1 cellular context compared by ENCODE assay signal in the genomic region with DNA sequence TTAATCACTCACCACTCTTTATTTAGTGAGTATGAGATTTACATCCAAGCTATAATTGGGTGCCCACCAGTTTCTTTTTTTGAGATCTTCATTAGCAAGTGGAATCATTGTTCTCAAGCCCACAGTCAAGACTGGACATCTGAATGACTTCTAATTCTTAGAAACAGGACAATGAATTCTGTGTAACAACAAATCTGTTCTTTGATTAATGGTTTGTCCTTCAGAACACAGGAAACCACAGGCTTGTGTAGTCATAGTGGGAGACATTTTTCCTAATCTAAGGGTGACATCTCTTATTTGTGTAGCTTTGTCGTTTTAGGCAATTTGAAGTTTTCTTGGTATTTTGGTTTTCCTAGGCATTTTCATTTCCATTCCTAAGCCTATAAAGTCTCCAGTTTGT.
TF ChIP-seq lines count a peak whose summit lies in the region.

No MANE protein-coding gene starts in this region.

TF ChIP-seq in GM12878, 131 proteins besides CTCF, POLR2A, EP300 and RAD21 (continued from another document):
- TF ChIP-seq, protein P1, sequence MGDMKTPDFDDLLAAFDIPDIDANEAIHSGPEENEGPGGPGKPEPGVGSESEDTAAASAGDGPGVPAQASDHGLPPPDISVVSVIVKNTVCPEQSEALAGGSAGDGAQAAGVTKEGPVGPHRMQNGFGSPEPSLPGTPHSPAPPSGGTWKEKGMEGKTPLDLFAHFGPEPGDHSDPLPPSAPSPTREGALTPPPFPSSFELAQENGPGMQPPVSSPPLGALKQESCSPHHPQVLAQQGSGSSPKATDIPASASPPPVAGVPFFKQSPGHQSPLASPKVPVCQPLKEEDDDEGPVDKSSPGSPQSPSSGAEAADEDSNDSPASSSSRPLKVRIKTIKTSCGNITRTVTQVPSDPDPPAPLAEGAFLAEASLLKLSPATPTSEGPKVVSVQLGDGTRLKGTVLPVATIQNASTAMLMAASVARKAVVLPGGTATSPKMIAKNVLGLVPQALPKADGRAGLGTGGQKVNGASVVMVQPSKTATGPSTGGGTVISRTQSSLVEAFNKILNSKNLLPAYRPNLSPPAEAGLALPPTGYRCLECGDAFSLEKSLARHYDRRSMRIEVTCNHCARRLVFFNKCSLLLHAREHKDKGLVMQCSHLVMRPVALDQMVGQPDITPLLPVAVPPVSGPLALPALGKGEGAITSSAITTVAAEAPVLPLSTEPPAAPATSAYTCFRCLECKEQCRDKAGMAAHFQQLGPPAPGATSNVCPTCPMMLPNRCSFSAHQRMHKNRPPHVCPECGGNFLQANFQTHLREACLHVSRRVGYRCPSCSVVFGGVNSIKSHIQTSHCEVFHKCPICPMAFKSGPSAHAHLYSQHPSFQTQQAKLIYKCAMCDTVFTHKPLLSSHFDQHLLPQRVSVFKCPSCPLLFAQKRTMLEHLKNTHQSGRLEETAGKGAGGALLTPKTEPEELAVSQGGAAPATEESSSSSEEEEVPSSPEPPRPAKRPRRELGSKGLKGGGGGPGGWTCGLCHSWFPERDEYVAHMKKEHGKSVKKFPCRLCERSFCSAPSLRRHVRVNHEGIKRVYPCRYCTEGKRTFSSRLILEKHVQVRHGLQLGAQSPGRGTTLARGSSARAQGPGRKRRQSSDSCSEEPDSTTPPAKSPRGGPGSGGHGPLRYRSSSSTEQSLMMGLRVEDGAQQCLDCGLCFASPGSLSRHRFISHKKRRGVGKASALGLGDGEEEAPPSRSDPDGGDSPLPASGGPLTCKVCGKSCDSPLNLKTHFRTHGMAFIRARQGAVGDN (IDR thresholded peaks at IDR 0.05) = no peak
- TF ChIP-seq CEBPB (IDR thresholded peaks at IDR 0.05; ENCODE audit: borderline replicate concordance in 1 of 2, low read depth in 2 of 2, low read length in 2 of 2) = no peak
- TF ChIP-seq PML (IDR thresholded peaks at IDR 0.05; ENCODE audit: low read length) = no peak
- no peak for TF ChIP-seq SMAD1 (IDR thresholded peaks at IDR 0.05; ENCODE audit: low read depth, partially characterized antibody)
- no peak for TF ChIP-seq SRF (IDR thresholded peaks at IDR 0.05; ENCODE audit: low read depth in 2 of 2, low read length in 2 of 2)
- 0 out of 2 replicates have a peak, but pooled peaks have one; percentile 22 for TF ChIP-seq CREM (IDR thresholded peaks at IDR 0.05; ENCODE audit: low read depth)
- TF ChIP-seq FOXM1 (IDR thresholded peaks at IDR 0.05; ENCODE audit: low read depth, low read length) = 0 out of 2 replicates have a peak, but pooled peaks have one; percentile 25
- no peak for TF ChIP-seq TCF7 (IDR thresholded peaks at IDR 0.05; ENCODE audit: borderline replicate concordance)
- TF ChIP-seq, protein P2, sequence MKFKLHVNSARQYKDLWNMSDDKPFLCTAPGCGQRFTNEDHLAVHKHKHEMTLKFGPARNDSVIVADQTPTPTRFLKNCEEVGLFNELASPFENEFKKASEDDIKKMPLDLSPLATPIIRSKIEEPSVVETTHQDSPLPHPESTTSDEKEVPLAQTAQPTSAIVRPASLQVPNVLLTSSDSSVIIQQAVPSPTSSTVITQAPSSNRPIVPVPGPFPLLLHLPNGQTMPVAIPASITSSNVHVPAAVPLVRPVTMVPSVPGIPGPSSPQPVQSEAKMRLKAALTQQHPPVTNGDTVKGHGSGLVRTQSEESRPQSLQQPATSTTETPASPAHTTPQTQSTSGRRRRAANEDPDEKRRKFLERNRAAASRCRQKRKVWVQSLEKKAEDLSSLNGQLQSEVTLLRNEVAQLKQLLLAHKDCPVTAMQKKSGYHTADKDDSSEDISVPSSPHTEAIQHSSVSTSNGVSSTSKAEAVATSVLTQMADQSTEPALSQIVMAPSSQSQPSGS (IDR thresholded peaks at IDR 0.05; ENCODE audit: low read length) = no peak
- TF ChIP-seq SP1 (IDR thresholded peaks at IDR 0.05; ENCODE audit: low read depth, low read length) = no peak
- peak; percentile 67 for TF ChIP-seq MTA2 (IDR thresholded peaks at IDR 0.05; ENCODE audit: low read depth)
- TF ChIP-seq STAT1 (conservative IDR thresholded peaks at IDR 0.05) = no peak
- no peak for TF ChIP-seq POLR2AphosphoS5 (IDR thresholded peaks at IDR 0.05; ENCODE audit: low read length)
- TF ChIP-seq, protein P3, sequence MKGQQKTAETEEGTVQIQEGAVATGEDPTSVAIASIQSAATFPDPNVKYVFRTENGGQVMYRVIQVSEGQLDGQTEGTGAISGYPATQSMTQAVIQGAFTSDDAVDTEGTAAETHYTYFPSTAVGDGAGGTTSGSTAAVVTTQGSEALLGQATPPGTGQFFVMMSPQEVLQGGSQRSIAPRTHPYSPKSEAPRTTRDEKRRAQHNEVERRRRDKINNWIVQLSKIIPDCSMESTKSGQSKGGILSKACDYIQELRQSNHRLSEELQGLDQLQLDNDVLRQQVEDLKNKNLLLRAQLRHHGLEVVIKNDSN (IDR thresholded peaks at IDR 0.05; ENCODE audit: borderline replicate concordance, extremely low read length, insufficient read depth, low read depth, low read length) = no peak
- peak; percentile 76 for TF ChIP-seq JUNB (IDR thresholded peaks at IDR 0.05)
- no peak for TF ChIP-seq RBBP5 (conservative IDR thresholded peaks at IDR 0.05)
- TF ChIP-seq SUPT20H (IDR thresholded peaks at IDR 0.05; ENCODE audit: borderline replicate concordance, control insufficient read depth, low read depth, low read length) = no peak
- TF ChIP-seq, protein P4, sequence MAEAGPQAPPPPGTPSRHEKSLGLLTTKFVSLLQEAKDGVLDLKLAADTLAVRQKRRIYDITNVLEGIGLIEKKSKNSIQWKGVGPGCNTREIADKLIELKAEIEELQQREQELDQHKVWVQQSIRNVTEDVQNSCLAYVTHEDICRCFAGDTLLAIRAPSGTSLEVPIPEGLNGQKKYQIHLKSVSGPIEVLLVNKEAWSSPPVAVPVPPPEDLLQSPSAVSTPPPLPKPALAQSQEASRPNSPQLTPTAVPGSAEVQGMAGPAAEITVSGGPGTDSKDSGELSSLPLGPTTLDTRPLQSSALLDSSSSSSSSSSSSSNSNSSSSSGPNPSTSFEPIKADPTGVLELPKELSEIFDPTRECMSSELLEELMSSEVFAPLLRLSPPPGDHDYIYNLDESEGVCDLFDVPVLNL (IDR thresholded peaks at IDR 0.05; ENCODE audit: low read depth, low read length) = no peak
- TF ChIP-seq ETV6 (conservative IDR thresholded peaks at IDR 0.05 in 1 of 2, IDR thresholded peaks at IDR 0.05 in 1 of 2; ENCODE audit: borderline replicate concordance in 1 of 2, low read depth in 1 of 2) = peak in 1 of 2 experiments; percentile 14; a peak in 1 of 4 replicates
